Comparison of ENCODE assay signal across 25 cellular contexts in genomic region chr11:123798079-123798478, GRCh38. TPM values are rescaled to one million over a fixed set of nuclear protein-coding genes. Genes with fewer than 3 reads are reported as not detected.
DNase-seq lines count a peak whose midpoint lies in the region; ATAC-seq lines count a peak whose summit lies in the region.
"Had no signal": no experiment of that assay in that cellular context is flagged by ENCODE, and none has a peak within 500 bp of the region (broad histone marks: within the 10 kb centered on the region; RNA-seq: fewer than 3 reads in every experiment).

No MANE protein-coding gene starts in this region.

- H3K27ac ChIP-seq in right cardiac atrium (ENCODE audit: low read length) (no peak overlapping the region), mesendoderm (ENCODE audit: low read depth, low read length) (no peak overlapping the region)
- H3K27ac ChIP-seq: PC-9, SJSA1 had no signal

- H2BK15ac ChIP-seq in mesendoderm (replicated peaks; ENCODE audit: low read depth): no peak overlapping the region

- no peaks in the 10 kb centered on the region for H3K79me1 ChIP-seq in mesendoderm (ENCODE audit: low read length)

- H4K8ac ChIP-seq in mesendoderm (ENCODE audit: low read depth, low read length): no peak overlapping the region

- H2BK5ac ChIP-seq in mesendoderm (ENCODE audit: low read length): peak overlapping the region; percentile 86

- ATAC-seq in right cardiac atrium (peak; percentile 62 to 82), left ventricle myocardium superior (no peak), HG02884 (IDR thresholded peaks at IDR 0.05; ENCODE audit: unreplicated experiment) (no peak), GM19324 (IDR thresholded peaks at IDR 0.05; ENCODE audit: low FRiP score, unreplicated experiment) (no peak)
- ATAC-seq: Right ventricle myocardium inferior had no signal

- no peak overlapping the region for H3K23ac ChIP-seq in mesendoderm (ENCODE audit: low read length)

- H3K4me1 ChIP-seq in right cardiac atrium (ENCODE audit: control insufficient read depth, insufficient read depth, low read length): peaks cover 1% of the 10 kb centered on the region
- peaks cover 7% of the 10 kb centered on the region for H3K4me1 ChIP-seq in mesendoderm (ENCODE audit: control insufficient read depth, low read depth, low read length)
- H3K4me1 ChIP-seq: BE2C, SJSA1 had no signal

- no peak overlapping the region for H3K4me2 ChIP-seq in mesendoderm (ENCODE audit: low read length)
- H3K4me2 ChIP-seq: PC-9 had no signal

- DNase-seq in right cardiac atrium: no peak
- DNase-seq in left ventricle myocardium superior: no peak
- DNase-seq in dermis blood vessel endothelial cell: peak; percentile 7
- DNase-seq in mesendoderm: no peak
- DNase-seq in cerebellum (ENCODE audit: low spot score): no peak
- DNase-seq: 8988T; ACHN; BE2C; CD4-positive, CD25-positive, alpha-beta regulatory T cell; DMS153; GOT3; HCEC 1CT; Kasumi-1; NCI-H1105 treated with DMSO at 0.1 percent for 48 hours; NCI-H2029; NCI-H446 treated with DMSO at 0.1 percent for 48 hours; NK-92 treated with Interleukin-12 subunit alpha and Interleukin-12 subunit beta, amount 100 ng/mL, for 24 hours; PC-9 had no signal

- peak overlapping the region; percentile 79 for H3K56ac ChIP-seq in mesendoderm (ENCODE audit: low read length)

- H3K36me3 ChIP-seq in mesendoderm (ENCODE audit: control insufficient read depth, insufficient read depth, low read length): no peaks in the 10 kb centered on the region
- H3K36me3 ChIP-seq: BE2C, SJSA1 had no signal

- H3K9ac ChIP-seq in mesendoderm (ENCODE audit: low read length): peak overlapping the region; percentile 28

- H3K9me3 ChIP-seq in right cardiac atrium (ENCODE audit: control insufficient read depth, low read length): no peaks in the 10 kb centered on the region
- H3K9me3 ChIP-seq: BE2C, SJSA1 had no signal

- intact Hi-C loops in right cardiac atrium (cut with DNase I): no loop called here
- intact Hi-C loops in left ventricle myocardium superior (cut with micrococcal nuclease): no loop called here

- WGBS in right cardiac atrium: 29% methylated on average over 4 of the region's 4 CpGs
- no CpG with 5 or more reads among the region's 4 CpGs for WGBS in mesendoderm (ENCODE audit: extremely low coverage, insufficient coverage, low lambda C conversion rate)

- no peak overlapping the region for H2AK5ac ChIP-seq in mesendoderm (ENCODE audit: low read length)

- H3K79me2 ChIP-seq in mesendoderm (ENCODE audit: control insufficient read depth, insufficient read depth, low read length): no peaks in the 10 kb centered on the region

- peak overlapping the region; percentile 8 for H3K18ac ChIP-seq in mesendoderm (ENCODE audit: low read length)

- H2BK120ac ChIP-seq in mesendoderm (ENCODE audit: low read depth, low read length): no peak overlapping the region

- H3K4ac ChIP-seq in mesendoderm (ENCODE audit: low read depth, low read length): no peak overlapping the region

- H3K4me3 ChIP-seq in right cardiac atrium (ENCODE audit: low read length): no peak overlapping the region
- no peak overlapping the region for H3K4me3 ChIP-seq in mesendoderm (ENCODE audit: low read length)
- H3K4me3 ChIP-seq: PC-9, SJSA1 had no signal

- H4K5ac ChIP-seq in mesendoderm (ENCODE audit: low read length): peak overlapping the region; percentile 63

- no peaks in the 10 kb centered on the region for H3K27me3 ChIP-seq in right cardiac atrium (ENCODE audit: control insufficient read depth, insufficient read depth)
- H3K27me3 ChIP-seq in mesendoderm (ENCODE audit: insufficient read depth, low read length, poor library complexity): no peaks in the 10 kb centered on the region
- H3K27me3 ChIP-seq: BE2C, SJSA1 had no signal

RNA-seq across cellular contexts. Expression of gene OR6M1, which starts 8.1 kb away (rescaled TPM):
- total RNA-seq in right cardiac atrium: not detected
- not detected for polyA plus RNA-seq in right cardiac atrium
- not detected for total RNA-seq in left ventricle myocardium superior
- not detected in 2 replicates for total RNA-seq in dermis blood vessel endothelial cell
- not detected for polyA plus RNA-seq in mesendoderm (2013, experiment 1 of 2)
- not detected for polyA plus RNA-seq in mesendoderm (2013, experiment 2 of 2)
- total RNA-seq in cerebellum: not detected
- total RNA-seq: CD4-positive, CD25-positive, alpha-beta regulatory T cell; M059J; PC-9; Right ventricle myocardium inferior; RPMI7951; SJSA1 had no signal
- polyA plus RNA-seq: CD4-positive, CD25-positive, alpha-beta regulatory T cell; IgD-negative memory B cell had no signal

RNA-seq across cellular contexts. Expression of gene OR6X1, which starts 43.8 kb away (rescaled TPM):
- total RNA-seq in right cardiac atrium (not detected), left ventricle myocardium superior (not detected), dermis blood vessel endothelial cell (not detected in 2 replicates), cerebellum (not detected)
- polyA plus RNA-seq in right cardiac atrium: not detected
- not detected for polyA plus RNA-seq in mesendoderm (2013, experiment 1 of 2)
- not detected for polyA plus RNA-seq in mesendoderm (2013, experiment 2 of 2)
- total RNA-seq: CD4-positive, CD25-positive, alpha-beta regulatory T cell; M059J; PC-9; Right ventricle myocardium inferior; RPMI7951; SJSA1 had no signal
- polyA plus RNA-seq: CD4-positive, CD25-positive, alpha-beta regulatory T cell; IgD-negative memory B cell had no signal

RNA-seq across cellular contexts. Expression of gene ZNF202, which starts 56.6 kb away (rescaled TPM):
- total RNA-seq in right cardiac atrium: 1 to 10 TPM; 4.1 to 7.1 (median 5.4) TPM
- 2.5 TPM for polyA plus RNA-seq in right cardiac atrium
- 4.1 TPM for total RNA-seq in left ventricle myocardium superior
- total RNA-seq in dermis blood vessel endothelial cell: 6.1 and 10.2 TPM in 2 replicates
- 16.8 TPM for polyA plus RNA-seq in mesendoderm (2013, experiment 1 of 2)
- 18.7 TPM for polyA plus RNA-seq in mesendoderm (2013, experiment 2 of 2)
- 19.3 TPM for total RNA-seq in cerebellum

Comparison
In these comparisons a context has a peak if more than half of its experiments do, and no peak if none do; other contexts are left out.
1. ATAC-seq: peak in right cardiac atrium (2 of 2); none in left ventricle myocardium superior (single experiment), HG02884 (single experiment) and GM19324 (single experiment).